Comparison of ENCODE assay signal across 20 cellular contexts in genomic region chr4:154125340-154125739, GRCh38.
"Had no signal": no experiment of that assay in that cellular context is flagged by ENCODE, and none has a peak within 500 bp of the region (broad histone marks: within the 10 kb centered on the region; RNA-seq: fewer than 3 reads in every experiment).

No MANE protein-coding gene starts in this region.

- FAIRE-seq: endothelial cell of umbilical vein, frontal cortex, pancreas had no signal

- DNase-seq: colonic mucosa; dermis blood vessel endothelial cell; endodermal cell; heart left ventricle; hippocampal formation; mucosa of descending colon; naive thymus-derived CD8-positive, alpha-beta T cell; pancreas; spleen; stimulated activated CD4-positive, alpha-beta T cell treated with anti-CD3 and anti-CD28 coated beads, Interleukin-15, amount 100 ng/mL, for 24 hours; stimulated activated CD4-positive, alpha-beta T cell treated with anti-CD3 and anti-CD28 coated beads, Interleukin-1b, Interleukin-23, amount 100 ng/mL, for 48 hours; stimulated activated CD4-positive, alpha-beta T cell treated with anti-CD3 and anti-CD28 coated beads, Interleukin-4, amount 100 ng/mL, for 24 hours; tibial artery; uterus had no signal

- H3K9me3 ChIP-seq: colonic mucosa, mucosa of descending colon, pancreas, upper lobe of left lung, uterus had no signal

- ATAC-seq: heart left ventricle; left lobe of liver; mucosa of descending colon; naive thymus-derived CD8-positive, alpha-beta T cell; pancreas; right cardiac atrium; stimulated activated memory B cell treated with anti-CD40 and anti-IgM and Interleukin-4, amounts not matched to agents 10 μg/mL and 1 μg/mL and 100 μg/mL, for 72 hours had no signal

- H3K27ac ChIP-seq: colonic mucosa, heart left ventricle, pancreas, spleen, tibial artery, upper lobe of left lung, uterus had no signal

- H3K27me3 ChIP-seq: colonic mucosa, heart left ventricle, pancreas, spleen, tibial artery, upper lobe of left lung, uterus had no signal

- H3K4me1 ChIP-seq: colonic mucosa, heart left ventricle, pancreas, spleen, tibial artery, upper lobe of left lung, uterus had no signal

- H3K36me3 ChIP-seq: colonic mucosa, heart left ventricle, pancreas, spleen, tibial artery, upper lobe of left lung, uterus had no signal

- H3K4me3 ChIP-seq: colonic mucosa, heart left ventricle, mucosa of descending colon, pancreas, spleen, tibial artery, upper lobe of left lung, uterus had no signal
